In genomic region chrX:43964936-43965335, GRCh38 we compare ENCODE assay signal across 16 cellular contexts. TPM values are rescaled to one million over a fixed set of nuclear protein-coding genes. Genes with fewer than 3 reads are reported as not detected.
A peak's percentile ranks its signal among the peaks of the same experiment; 100 is the strongest.
DNase-seq lines count a peak whose midpoint lies in the region; ATAC-seq and TF ChIP-seq lines count a peak whose summit lies in the region.
"Had no signal": no experiment of that assay in that cellular context is flagged by ENCODE, and none has a peak within 500 bp of the region (broad histone marks: within the 10 kb centered on the region; RNA-seq: fewer than 3 reads in every experiment).

No MANE protein-coding gene starts in this region.

- CTCF ChIA-PET in activated CD4-positive, alpha-beta memory T cell treated with anti-CD3 and anti-CD28 coated beads for 36 hours (lab: Charles Lee): no interaction called here

- DNase-seq in EL (peak; percentile 38), HCEC 1CT (peak; percentile 59), fibroblast of mammary gland (ENCODE audit: low read depth) (peak; percentile 64), GM20000 (ENCODE audit: low spot score) (no peak)
- DNase-seq in activated CD4-positive, alpha-beta memory T cell treated with anti-CD3 and anti-CD28 coated beads for 36 hours: no peak
- DNase-seq: C1 segment of cervical spinal cord; Calu3; CD4-positive, alpha-beta T cell; DMS 273 treated with DMSO at 0.1 percent for 48 hours; GDM1; HFFc6 had no signal

- POLR2A ChIA-PET in activated CD4-positive, alpha-beta memory T cell treated with anti-CD3 and anti-CD28 coated beads for 36 hours (lab: Charles Lee): no interaction called here

- H3K4me3 ChIP-seq in fibroblast of mammary gland (ENCODE audit: control insufficient read depth, low read depth, low read length): no peak overlapping the region
- H3K4me3 ChIP-seq: HAP-1 had no signal

- peaks cover 4% of the 10 kb centered on the region for H3K4me1 Mint-ChIP-seq in activated T-helper 17 cell treated with anti-CD3 and anti-CD28 coated beads, Interleukin-2, amount 50 U/mL, for 72 hours
- no peaks in the 10 kb centered on the region for H3K4me1 Mint-ChIP-seq in activated CD4-positive, alpha-beta memory T cell treated with anti-CD3 and anti-CD28 coated beads for 36 hours (ENCODE audit: low read depth)
- H3K4me1 Mint-ChIP-seq: B cell had no signal

- H3K27ac Mint-ChIP-seq in activated T-helper 17 cell treated with anti-CD3 and anti-CD28 coated beads, Interleukin-2, amount 50 U/mL, for 72 hours: peak overlapping the region; percentile 47
- H3K27ac Mint-ChIP-seq in activated CD4-positive, alpha-beta memory T cell treated with anti-CD3 and anti-CD28 coated beads for 36 hours: no peak overlapping the region
- H3K27ac Mint-ChIP-seq: B cell; CD4-positive, alpha-beta T cell; HFFc6 had no signal

- H3K36me3 Mint-ChIP-seq in activated T-helper 17 cell treated with anti-CD3 and anti-CD28 coated beads, Interleukin-2, amount 50 U/mL, for 72 hours (ENCODE audit: low read depth): no peaks in the 10 kb centered on the region
- H3K36me3 Mint-ChIP-seq in activated CD4-positive, alpha-beta memory T cell treated with anti-CD3 and anti-CD28 coated beads for 36 hours: no peaks in the 10 kb centered on the region

- intact Hi-C loops in activated CD4-positive, alpha-beta memory T cell treated with anti-CD3 and anti-CD28 coated beads for 36 hours (cut with micrococcal nuclease): no loop called here

- H3K9me3 Mint-ChIP-seq in activated T-helper 17 cell treated with anti-CD3 and anti-CD28 coated beads, Interleukin-2, amount 50 U/mL, for 72 hours: no peaks in the 10 kb centered on the region
- no peaks in the 10 kb centered on the region for H3K9me3 Mint-ChIP-seq in activated CD4-positive, alpha-beta memory T cell treated with anti-CD3 and anti-CD28 coated beads for 36 hours
- H3K9me3 Mint-ChIP-seq: CD4-positive, alpha-beta T cell; HFFc6 had no signal

- H3K4me3 Mint-ChIP-seq in activated T-helper 17 cell treated with anti-CD3 and anti-CD28 coated beads, Interleukin-2, amount 50 U/mL, for 72 hours: peak overlapping the region; percentile 20
- no peak overlapping the region for H3K4me3 Mint-ChIP-seq in activated CD4-positive, alpha-beta memory T cell treated with anti-CD3 and anti-CD28 coated beads for 36 hours
- H3K4me3 Mint-ChIP-seq: B cell; CD4-positive, alpha-beta T cell; HFFc6 had no signal

- no peaks in the 10 kb centered on the region for H3K27me3 Mint-ChIP-seq in activated T-helper 17 cell treated with anti-CD3 and anti-CD28 coated beads, Interleukin-2, amount 50 U/mL, for 72 hours
- H3K27me3 Mint-ChIP-seq in activated CD4-positive, alpha-beta memory T cell treated with anti-CD3 and anti-CD28 coated beads for 36 hours: no peaks in the 10 kb centered on the region
- H3K27me3 Mint-ChIP-seq: B cell had no signal

- ATAC-seq in activated T-helper 17 cell treated with anti-CD3 and anti-CD28 coated beads, Interleukin-2, amount 50 U/mL, for 72 hours (replicated peaks): peak; percentile 78
- ATAC-seq in GM18520 (IDR thresholded peaks at IDR 0.05; ENCODE audit: unreplicated experiment) (no peak), GM19395 (IDR thresholded peaks at IDR 0.05; ENCODE audit: unreplicated experiment) (no peak)

- TF ChIP-seq CTCF in fibroblast of mammary gland (conservative IDR thresholded peaks at IDR 0.05; ENCODE audit: control insufficient read depth, insufficient read depth, low read depth, low read length) (no peak), GM20000 (IDR thresholded peaks at IDR 0.05; ENCODE audit: extremely low read depth, missing control alignments) (no peak)

RNA-seq across cellular contexts. Expression of gene NDP, which starts 8.3 kb away (rescaled TPM):
- total RNA-seq in activated T-helper 17 cell treated with anti-CD3 and anti-CD28 coated beads, Interleukin-2, amount 50 U/mL, for 72 hours: under 1 TPM in 1 of 2 donors, not detected in 1; 0.53 TPM
- not detected for total RNA-seq in activated CD4-positive, alpha-beta memory T cell treated with anti-CD3 and anti-CD28 coated beads for 36 hours
- total RNA-seq: B cell; CD4-positive, alpha-beta T cell had no signal

Comparison
In these comparisons a context has a peak if more than half of its experiments do, and no peak if none do; other contexts are left out.
1. DNase-seq: peak in EL (single experiment), HCEC 1CT (single experiment) and fibroblast of mammary gland (single experiment); none in GM20000 (single experiment) and activated CD4-positive, alpha-beta memory T cell treated with anti-CD3 and anti-CD28 coated beads for 36 hours (single experiment).